ENCODE assay signal across 8 cellular contexts in the genomic region with DNA sequence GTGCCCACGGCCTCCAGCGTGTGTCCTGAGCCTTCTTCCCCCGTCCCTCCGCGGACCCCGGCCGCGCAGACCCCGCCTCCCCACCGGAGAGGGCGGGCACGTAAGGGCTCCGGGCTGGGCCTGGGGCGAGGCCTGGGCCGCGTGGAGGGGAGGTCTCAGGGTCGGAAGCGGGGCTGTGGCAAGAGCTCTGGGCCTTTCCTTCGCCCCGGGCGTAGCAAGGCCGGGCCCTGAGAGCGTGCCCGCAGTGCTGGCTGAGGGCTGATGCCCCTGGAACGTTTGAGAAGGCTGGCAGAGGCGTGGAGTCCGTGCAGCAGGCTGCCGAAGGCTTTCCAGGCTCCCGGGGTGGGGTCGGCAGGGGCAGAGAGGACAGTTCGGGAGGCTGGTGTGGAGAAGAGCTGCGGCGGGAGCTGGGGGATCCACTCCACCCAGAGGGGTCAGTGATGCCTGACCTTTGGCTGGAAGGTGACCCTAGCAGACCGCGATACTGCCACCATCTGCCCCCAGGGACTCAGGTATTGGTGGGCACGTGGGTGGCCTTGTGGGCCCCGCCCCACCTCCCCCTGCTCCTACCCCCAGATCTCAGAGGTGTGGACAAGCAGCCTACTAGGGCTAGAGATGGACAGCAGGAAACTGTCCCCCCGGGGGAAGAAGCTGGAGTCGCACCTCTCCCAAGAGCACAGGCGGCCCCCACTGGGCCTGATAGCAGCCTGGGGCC. TPM values are rescaled to one million over a fixed set of nuclear protein-coding genes. Genes with fewer than 3 reads are reported as not detected.
DNase-seq lines count a peak whose midpoint lies in the region; ATAC-seq and TF ChIP-seq lines count a peak whose summit lies in the region.

No MANE protein-coding gene starts in this region.

- TF ChIP-seq CTCF in nephron progenitor cell (IDR thresholded peaks at IDR 0.05), result no peak

- peaks cover 51% of the 10 kb centered on the region for H3K36me3 Mint-ChIP-seq in nephron progenitor cell (ENCODE audit: low read depth)

- peaks cover 54% of the 10 kb centered on the region for H3K9me3 Mint-ChIP-seq in nephron progenitor cell

- peak; percentile 65 for DNase-seq in Daoy (ENCODE audit: low read depth)
- peak; percentile 89 for DNase-seq in UCSD-AML1 (lab: John Stamatoyannopoulos, UW; ENCODE audit: unreplicated experiment)
- DNase-seq in erythroblast (lab: John Stamatoyannopoulos, UW), result peak; percentile 38 to 43
- DNase-seq in nephron progenitor cell, result no peak
- DNase-seq in medulla oblongata (ENCODE audit: extremely low spot score), result no peak
- DNase-seq in mucosa of gallbladder (ENCODE audit: low spot score), result no peak

- H3K27ac ChIP-seq in HUES6 (ENCODE audit: low read depth, low read length), result peak overlapping the region; percentile 88; the same call in 1 of the 2 replicates

- peak overlapping the region; percentile 78 for H3K4me3 Mint-ChIP-seq in nephron progenitor cell

- peak overlapping the region; percentile 61 for H3K4me3 ChIP-seq in HUES6 (ENCODE audit: low read depth, low read length)

- no peak for TF ChIP-seq POLR2A in erythroblast (IDR thresholded peaks at IDR 0.05; ENCODE audit: low read length)

- H3K27ac Mint-ChIP-seq in nephron progenitor cell, result no peak overlapping the region

- peaks cover 2% of the 10 kb centered on the region; the same call in 1 of the 2 replicates for H3K4me1 ChIP-seq in HUES6 (ENCODE audit: control insufficient read depth, insufficient read depth, low read length)

- H3K9ac ChIP-seq in HUES6 (ENCODE audit: low read length), result peak overlapping the region; percentile 83

- H3K27me3 Mint-ChIP-seq in nephron progenitor cell (ENCODE audit: low read depth, poor library complexity), result no peaks in the 10 kb centered on the region

- H3K9me3 ChIP-seq in HUES6 (ENCODE audit: control insufficient read depth, insufficient read depth, low read depth, low read length), result peaks cover 43% of the 10 kb centered on the region

- ATAC-seq in GM21360 (IDR thresholded peaks at IDR 0.05; ENCODE audit: unreplicated experiment), result peak; percentile 16

- H3K27me3 ChIP-seq in HUES6 (ENCODE audit: control insufficient read depth, insufficient read depth, low read length), result no peaks in the 10 kb centered on the region

- peaks cover 14% of the 10 kb centered on the region for H3K4me1 Mint-ChIP-seq in nephron progenitor cell

- H3K36me3 ChIP-seq in HUES6 (ENCODE audit: control insufficient read depth, insufficient read depth, low read length), result peaks cover 30% of the 10 kb centered on the region

RNA-seq across cellular contexts. Expression of a gene that starts 0.5 kb away (rescaled TPM):
- total RNA-seq in Daoy (2014; rRNA removed; shearing (Covaris generic)), result 0.29 and 1.3 TPM in 2 replicates
- 2.6 TPM for total RNA-seq in mucosa of gallbladder

RNA-seq across cellular contexts. Expression of a gene that starts 20.7 kb away (rescaled TPM):
- 37.9 and 49.1 TPM in 2 replicates for total RNA-seq in Daoy (2014; rRNA removed; shearing (Covaris generic))
- total RNA-seq in mucosa of gallbladder, result 111 TPM

Comparison
In these comparisons a context has a peak if more than half of its experiments do, and no peak if none do; other contexts are left out.
1. DNase-seq: peak in Daoy (single experiment), UCSD-AML1 (single experiment) and erythroblast (2 of 2); none in nephron progenitor cell (single experiment), medulla oblongata (single experiment) and mucosa of gallbladder (single experiment).